Comparison of ENCODE assay signal across 28 cellular contexts in genomic region chr1:177865807-177866206, GRCh38.
"Had no signal": no experiment of that assay in that cellular context is flagged by ENCODE, and none has a peak within 500 bp of the region (broad histone marks: within the 10 kb centered on the region; RNA-seq: fewer than 3 reads in every experiment).

No MANE protein-coding gene starts in this region.

- H3K9me3 Mint-ChIP-seq: neural progenitor cell; stimulated activated naive CD8-positive, alpha-beta T cell treated with anti-CD3 and anti-CD28 coated beads, Interleukin-15, Interleukin-2, amounts not matched to agents 100 ng/mL and 50 ng/mL, for 24 hours had no signal

- H3K27ac Mint-ChIP-seq: naive thymus-derived CD4-positive, alpha-beta T cell; natural killer cell; nephron; neural progenitor cell; stimulated activated effector memory CD8-positive, alpha-beta T cell treated with anti-CD3 and anti-CD28 coated beads, Interleukin-12 subunit alpha, Interleukin-12 subunit beta, amount 100 ng/mL, for 72 hours; stimulated activated naive B cell treated with anti-CD40 and anti-IgM and Interleukin-4, amounts not matched to agents 10 μg/mL and 1 μg/mL and 100 μg/mL, for 72 hours; stimulated activated naive CD8-positive, alpha-beta T cell treated with anti-CD3 and anti-CD28 coated beads, Interleukin-15, Interleukin-2, amounts not matched to agents 100 ng/mL and 50 ng/mL, for 24 hours had no signal

- H3K4me3 ChIP-seq: neural progenitor cell, pancreas, prostate gland, right lobe of liver, sigmoid colon, skin epidermis, smooth muscle cell, spleen, stomach, thoracic aorta, thyroid gland, tibial nerve, upper lobe of left lung, vagina had no signal

- H3K27me3 ChIP-seq: neural progenitor cell, pancreas, right lobe of liver, sigmoid colon, spleen, stomach, thyroid gland, tibial nerve, upper lobe of left lung, vagina had no signal

- ATAC-seq: naive thymus-derived CD4-positive, alpha-beta T cell; natural killer cell; pancreas; right cardiac atrium; right lobe of liver; stimulated activated effector memory CD8-positive, alpha-beta T cell treated with anti-CD3 and anti-CD28 coated beads, Interleukin-12 subunit alpha, Interleukin-12 subunit beta, amount 100 ng/mL, for 72 hours; stimulated activated naive B cell treated with anti-CD40 and anti-IgM and Interleukin-4, amounts not matched to agents 10 μg/mL and 1 μg/mL and 100 μg/mL, for 72 hours had no signal

- H3K9me3 ChIP-seq: pancreas, prostate gland, right lobe of liver, sigmoid colon, spleen, stomach, thoracic aorta, thyroid gland, upper lobe of left lung, vagina had no signal

- DNase-seq: naive thymus-derived CD4-positive, alpha-beta T cell; natural killer cell; occipital lobe; pancreas; right cardiac atrium; right lobe of liver; sigmoid colon; spleen; stimulated activated CD4-positive, alpha-beta T cell treated with anti-CD3 and anti-CD28 coated beads, Interleukin-12 subunit alpha, Interleukin-12 subunit beta, amount 100 ng/mL, for 4 hours; stimulated activated CD4-positive, alpha-beta T cell treated with anti-CD3 and anti-CD28 coated beads, Interleukin-2, amount 100 ng/mL, for 24 hours; stimulated activated CD4-positive, alpha-beta T cell treated with anti-CD3 and anti-CD28 coated beads, Interleukin-2, amount 100 ng/mL, for 48 hours; stimulated activated CD4-positive, alpha-beta T cell treated with anti-CD3 and anti-CD28 coated beads, Interleukin-4, amount 100 ng/mL, for 24 hours; stimulated activated naive B cell treated with anti-CD40 and anti-IgM and Interleukin-4, amounts not matched to agents 10 μg/mL and 1 μg/mL and 100 μg/mL, for 72 hours; stimulated activated naive CD4-positive, alpha-beta T cell treated with Interleukin-2 at 50 U/mL for 16 hours; stomach; thyroid gland; trophoblast cell; upper lobe of left lung had no signal

- H3K4me3 Mint-ChIP-seq: naive thymus-derived CD4-positive, alpha-beta T cell; natural killer cell; nephron; neural progenitor cell; stimulated activated effector memory CD8-positive, alpha-beta T cell treated with anti-CD3 and anti-CD28 coated beads, Interleukin-12 subunit alpha, Interleukin-12 subunit beta, amount 100 ng/mL, for 72 hours; stimulated activated naive B cell treated with anti-CD40 and anti-IgM and Interleukin-4, amounts not matched to agents 10 μg/mL and 1 μg/mL and 100 μg/mL, for 72 hours; stimulated activated naive CD8-positive, alpha-beta T cell treated with anti-CD3 and anti-CD28 coated beads, Interleukin-15, Interleukin-2, amounts not matched to agents 100 ng/mL and 50 ng/mL, for 24 hours had no signal

- H3K4me1 ChIP-seq: neural progenitor cell, prostate gland, right lobe of liver, sigmoid colon, spleen, stomach, thyroid gland, upper lobe of left lung, vagina had no signal

- H3K36me3 Mint-ChIP-seq: naive thymus-derived CD4-positive, alpha-beta T cell; natural killer cell; neural progenitor cell; stimulated activated effector memory CD8-positive, alpha-beta T cell treated with anti-CD3 and anti-CD28 coated beads, Interleukin-12 subunit alpha, Interleukin-12 subunit beta, amount 100 ng/mL, for 72 hours; stimulated activated naive B cell treated with anti-CD40 and anti-IgM and Interleukin-4, amounts not matched to agents 10 μg/mL and 1 μg/mL and 100 μg/mL, for 72 hours had no signal

- H3K4me2 ChIP-seq: neural progenitor cell, smooth muscle cell had no signal

- H2AFZ ChIP-seq: neural progenitor cell had no signal

- H3K36me3 ChIP-seq: neural progenitor cell, pancreas, prostate gland, right lobe of liver, sigmoid colon, spleen, stomach, thoracic aorta, thyroid gland, tibial nerve, upper lobe of left lung, vagina had no signal

- H3K9ac ChIP-seq: neural progenitor cell had no signal

- H3K27me3 Mint-ChIP-seq: stimulated activated naive CD8-positive, alpha-beta T cell treated with anti-CD3 and anti-CD28 coated beads, Interleukin-15, Interleukin-2, amounts not matched to agents 100 ng/mL and 50 ng/mL, for 24 hours had no signal

- H3K27ac ChIP-seq: neural progenitor cell, pancreas, prostate gland, right lobe of liver, sigmoid colon, skin epidermis, spleen, stomach, thoracic aorta, thyroid gland, upper lobe of left lung, vagina had no signal

- H3K4me1 Mint-ChIP-seq: naive thymus-derived CD4-positive, alpha-beta T cell; natural killer cell; neural progenitor cell; stimulated activated effector memory CD8-positive, alpha-beta T cell treated with anti-CD3 and anti-CD28 coated beads, Interleukin-12 subunit alpha, Interleukin-12 subunit beta, amount 100 ng/mL, for 72 hours; stimulated activated naive B cell treated with anti-CD40 and anti-IgM and Interleukin-4, amounts not matched to agents 10 μg/mL and 1 μg/mL and 100 μg/mL, for 72 hours had no signal
